1 cellular context compared by ENCODE assay signal in the genomic region with DNA sequence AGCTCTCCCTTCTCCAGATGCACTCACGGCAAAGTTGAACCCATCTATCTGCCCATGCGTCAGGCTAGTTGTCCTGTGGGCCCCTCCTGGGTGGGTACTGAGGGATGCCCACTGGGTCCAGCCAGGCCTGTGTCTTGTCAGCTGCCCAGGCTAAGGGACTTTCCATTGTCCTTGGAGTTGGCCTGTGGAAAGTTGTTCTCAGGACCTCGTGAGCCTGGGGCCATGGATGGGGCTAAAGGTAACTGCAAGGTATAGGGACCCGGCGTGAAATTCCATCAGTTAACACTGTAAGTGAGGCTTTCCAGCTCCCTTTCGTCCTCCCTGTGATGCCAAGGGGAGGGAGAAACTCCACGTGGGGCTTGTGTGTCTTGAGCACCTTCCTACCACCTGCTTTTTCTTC.
TF ChIP-seq lines count a peak whose summit lies in the region.

No MANE protein-coding gene starts in this region.

TF ChIP-seq in K562, 482 proteins besides CTCF, POLR2A, EP300 and RAD21:
- 0 out of 2 replicates have a peak, but pooled peaks have one; percentile 1 for TF ChIP-seq ZNF24 (IDR thresholded peaks at IDR 0.05)
- TF ChIP-seq, protein P1, sequence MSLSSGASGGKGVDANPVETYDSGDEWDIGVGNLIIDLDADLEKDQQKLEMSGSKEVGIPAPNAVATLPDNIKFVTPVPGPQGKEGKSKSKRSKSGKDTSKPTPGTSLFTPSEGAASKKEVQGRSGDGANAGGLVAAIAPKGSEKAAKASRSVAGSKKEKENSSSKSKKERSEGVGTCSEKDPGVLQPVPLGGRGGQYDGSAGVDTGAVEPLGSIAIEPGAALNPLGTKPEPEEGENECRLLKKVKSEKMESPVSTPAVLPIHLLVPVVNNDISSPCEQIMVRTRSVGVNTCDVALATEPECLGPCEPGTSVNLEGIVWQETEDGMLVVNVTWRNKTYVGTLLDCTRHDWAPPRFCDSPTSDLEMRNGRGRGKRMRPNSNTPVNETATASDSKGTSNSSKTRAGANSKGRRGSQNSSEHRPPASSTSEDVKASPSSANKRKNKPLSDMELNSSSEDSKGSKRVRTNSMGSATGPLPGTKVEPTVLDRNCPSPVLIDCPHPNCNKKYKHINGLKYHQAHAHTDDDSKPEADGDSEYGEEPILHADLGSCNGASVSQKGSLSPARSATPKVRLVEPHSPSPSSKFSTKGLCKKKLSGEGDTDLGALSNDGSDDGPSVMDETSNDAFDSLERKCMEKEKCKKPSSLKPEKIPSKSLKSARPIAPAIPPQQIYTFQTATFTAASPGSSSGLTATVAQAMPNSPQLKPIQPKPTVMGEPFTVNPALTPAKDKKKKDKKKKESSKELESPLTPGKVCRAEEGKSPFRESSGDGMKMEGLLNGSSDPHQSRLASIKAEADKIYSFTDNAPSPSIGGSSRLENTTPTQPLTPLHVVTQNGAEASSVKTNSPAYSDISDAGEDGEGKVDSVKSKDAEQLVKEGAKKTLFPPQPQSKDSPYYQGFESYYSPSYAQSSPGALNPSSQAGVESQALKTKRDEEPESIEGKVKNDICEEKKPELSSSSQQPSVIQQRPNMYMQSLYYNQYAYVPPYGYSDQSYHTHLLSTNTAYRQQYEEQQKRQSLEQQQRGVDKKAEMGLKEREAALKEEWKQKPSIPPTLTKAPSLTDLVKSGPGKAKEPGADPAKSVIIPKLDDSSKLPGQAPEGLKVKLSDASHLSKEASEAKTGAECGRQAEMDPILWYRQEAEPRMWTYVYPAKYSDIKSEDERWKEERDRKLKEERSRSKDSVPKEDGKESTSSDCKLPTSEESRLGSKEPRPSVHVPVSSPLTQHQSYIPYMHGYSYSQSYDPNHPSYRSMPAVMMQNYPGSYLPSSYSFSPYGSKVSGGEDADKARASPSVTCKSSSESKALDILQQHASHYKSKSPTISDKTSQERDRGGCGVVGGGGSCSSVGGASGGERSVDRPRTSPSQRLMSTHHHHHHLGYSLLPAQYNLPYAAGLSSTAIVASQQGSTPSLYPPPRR (CRISPR knock-in tag; IDR thresholded peaks at IDR 0.05; ENCODE audit: borderline replicate concordance): no peak
